In genomic region chr6:85449818-85450577, GRCh38 we compare ENCODE assay signal across 8 cellular contexts. TPM values are rescaled to one million over a fixed set of nuclear protein-coding genes. Genes with fewer than 3 reads are reported as not detected.
A peak's percentile ranks its signal among the peaks of the same experiment; 100 is the strongest.
DNase-seq lines count a peak whose midpoint lies in the region; ATAC-seq, FAIRE-seq and TF ChIP-seq lines count a peak whose summit lies in the region.

NT5E (plus strand) TSS chr6:85450083; CDS start chr6:85450140, 57 bp downstream.

- H3K9me3 ChIP-seq in esophagus (ENCODE audit: control insufficient read depth in 2 of 2, insufficient read depth in 1 of 2, low read depth in 1 of 2, low read length in 1 of 2) (no peaks in the 10 kb centered on the region), mucosa of rectum (ENCODE audit: control insufficient read depth in 2 of 2, low read length in 2 of 2) (no peaks in the 10 kb centered on the region), testis (no peaks in the 10 kb centered on the region)

- WGBS in esophagus, 2 donors: 0 to 1% methylated on average over 74 to 82 of the region's 82 CpGs
- WGBS in testis, 2 donors: 0 to 1% methylated on average over 14 to 17 of the region's 82 CpGs

- intact Hi-C loops in testis (cut with DNase I; ENCODE audit: low total_unique reads): no loop called here

- H3K36me3 ChIP-seq in esophagus (ENCODE audit: control insufficient read depth in 2 of 2, insufficient read depth in 2 of 2, low read length in 1 of 2) (no peaks in the 10 kb centered on the region), mucosa of rectum (ENCODE audit: control insufficient read depth in 2 of 2, insufficient read depth in 2 of 2, low read length in 2 of 2) (no peaks in the 10 kb centered on the region), testis (ENCODE audit: low read depth, missing control alignments) (no peaks in the 10 kb centered on the region)

- H3K4me3 ChIP-seq in esophagus (ENCODE audit: low read depth in 1 of 2, low read length in 2 of 2) (peak within 1 kb of the TSS; percentile 51 to 65), mucosa of rectum (ENCODE audit: low read length in 2 of 2) (peak within 1 kb of the TSS; percentile 81 to 83), testis (peak within 1 kb of the TSS; percentile 74 to 83)

- no peak for TF ChIP-seq CTCF in testis (IDR thresholded peaks at IDR 0.05)

- ATAC-seq in GM21825 (IDR thresholded peaks at IDR 0.05; ENCODE audit: unreplicated experiment): peak; percentile 85

- peak within 1 kb of the TSS; percentile 71 to 75 for H3K27ac ChIP-seq in esophagus (ENCODE audit: low read depth in 2 of 2, low read length in 1 of 2)
- H3K27ac ChIP-seq in mucosa of rectum (ENCODE audit: low read depth in 2 of 2, low read length in 2 of 2): peak within 1 kb of the TSS; percentile 85 to 88
- peak within 1 kb of the TSS; percentile 91 to 94 for H3K27ac ChIP-seq in testis

- FAIRE-seq in GM12891 (lab: Jason Lieb, UNC): peak; percentile 82

- H3K4me1 ChIP-seq in esophagus (ENCODE audit: control insufficient read depth in 2 of 2, insufficient read depth in 2 of 2, low read length in 1 of 2) (no peaks in the 10 kb centered on the region), mucosa of rectum (ENCODE audit: control insufficient read depth in 2 of 2, insufficient read depth in 2 of 2, low read length in 2 of 2) (peaks cover 20 to 21% of the 10 kb centered on the region in 2 donors), testis (peaks cover 4% of the 10 kb centered on the region)

- H3K9ac ChIP-seq in mucosa of rectum (ENCODE audit: low read depth in 1 of 2, low read length in 2 of 2): peak within 1 kb of the TSS; percentile 78 to 85

- H3K27me3 ChIP-seq in esophagus (ENCODE audit: control insufficient read depth in 1 of 2, insufficient read depth in 2 of 2, low read length in 2 of 2): peaks cover 0 to 8% of the 10 kb centered on the region in 2 donors
- no peaks in the 10 kb centered on the region for H3K27me3 ChIP-seq in mucosa of rectum (ENCODE audit: control insufficient read depth in 2 of 2, insufficient read depth in 2 of 2, low read length in 2 of 2)
- H3K27me3 ChIP-seq in testis: no peaks in the 10 kb centered on the region

- DNase-seq in GM12891 (ENCODE audit: insufficient read length, low spot score) (peak; percentile 62), LHCN-M2 (ENCODE audit: low read depth) (peak; percentile 88), testis (peak; percentile 86), NCI-H345 (lab: John Stamatoyannopoulos, UW) (no peak)
- DNase-seq in activated T-cell treated with anti-CD3 and anti-CD28 coated beads, Interleukin-2, amount 50 U/mL, for 1 hour: peak; percentile 59

- TF ChIP-seq POLR2A in GM12891 (IDR thresholded peaks at IDR 0.05; ENCODE audit: low read depth, low read length): peak; percentile 26; the same call in 1 of the 2 replicates
- TF ChIP-seq POLR2A in testis (IDR thresholded peaks at IDR 0.05): no peak

TF ChIP-seq in GM12891, 5 proteins besides CTCF, POLR2A, EP300 and RAD21:
- TF ChIP-seq POU2F2 (IDR thresholded peaks at IDR 0.05; ENCODE audit: low read depth, low read length) (no peak), SPI1 (IDR thresholded peaks at IDR 0.05; ENCODE audit: low read depth, low read length) (no peak), POLR2AphosphoS5 (IDR thresholded peaks at IDR 0.05; ENCODE audit: low read depth, low read length) (no peak), TAF1 (IDR thresholded peaks at IDR 0.05; ENCODE audit: low read depth, low read length) (no peak), PAX5 (IDR thresholded peaks at IDR 0.05; ENCODE audit: insufficient read depth, low read length, severe bottlenecking) (no peak)

RNA-seq across cellular contexts. Expression of gene NT5E, which starts in this region (rescaled TPM):
- 3.2 TPM for polyA plus RNA-seq in GM12891 (2012; ENCODE audit: low read depth, missing spikeins)
- total RNA-seq in LHCN-M2 (2014; rRNA removed) (762 and 846 TPM in 2 replicates), testis (10 to 100 TPM; 32.4 to 33.8 TPM)
- polyA plus RNA-seq in LHCN-M2 (2012): 193 TPM
- polyA plus RNA-seq in esophagus (1 to 10 TPM in 1 of 2 donors, under 1 TPM in 1; 0.51 to 1.3 TPM), testis (ENCODE audit: insufficient read depth, low read depth, low replicate concordance) (32.3 TPM)

Comparison
In these comparisons a context has a peak if more than half of its experiments do, and no peak if none do; other contexts are left out.
1. RNA of gene NT5E (total RNA-seq): 762 to 846 TPM in LHCN-M2; 32.4 to 33.8 TPM in testis; every median in the first group is over 10 times any median in the second.
2. RNA of gene NT5E (polyA plus RNA-seq): 32.3 TPM in testis (single experiment); 0.51 to 1.3 TPM in esophagus; every median in the first group is over 10 times any median in the second.
3. Peak in every context shown above with its lines, with median percentiles within 50 percentile points of each other: H3K27ac ChIP-seq and H3K4me3 ChIP-seq.